8 cellular contexts compared by ENCODE assay signal in the genomic region with DNA sequence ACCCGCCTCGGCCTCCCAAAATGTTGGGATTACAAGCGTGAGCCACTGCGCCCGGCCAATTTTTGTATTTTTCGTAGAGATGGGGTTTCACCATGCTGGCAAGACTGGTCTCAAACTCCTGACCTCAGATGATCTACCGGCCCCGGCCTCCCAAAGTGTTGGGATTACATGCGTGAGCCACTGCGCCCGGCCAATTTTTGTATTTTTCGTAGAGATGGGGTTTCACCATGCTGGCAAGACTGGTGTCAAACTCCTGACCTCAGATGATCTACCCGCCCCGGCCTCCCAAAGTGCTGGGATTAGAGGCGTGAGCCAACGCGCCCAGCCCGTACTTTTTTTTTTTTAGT. TPM values are rescaled to one million over a fixed set of nuclear protein-coding genes. Genes with fewer than 3 reads are reported as not detected.
DNase-seq lines count a peak whose midpoint lies in the region; ATAC-seq and TF ChIP-seq lines count a peak whose summit lies in the region.
"Not testable (repeated sequence)": the region's sequence is repeated elsewhere in the genome, so short reads cannot be mapped to it uniquely, and the experiment has no call there.

No MANE protein-coding gene starts in this region.

- not testable (repeated sequence) for H2BK12ac ChIP-seq in neuronal stem cell (ENCODE audit: low read length)

- H3K27ac Mint-ChIP-seq in CD4-positive, alpha-beta T cell, result peak overlapping the region; percentile 99
- H3K27ac Mint-ChIP-seq in T-helper 1 cell treated with Interleukin-12 subunit alpha and Interleukin-12 subunit beta and Interleukin-4 antibody, amounts not matched to agents 30 μg/mL and 1 μg/mL, for 36 hours, result peak overlapping the region; percentile 98
- peak overlapping the region; percentile 98 for H3K27ac Mint-ChIP-seq in activated naive CD4-positive, alpha-beta T cell treated with anti-CD3 and anti-CD28 coated beads for 36 hours

- H3K4ac ChIP-seq in neuronal stem cell (ENCODE audit: low read length), result not testable (repeated sequence)

- not testable (repeated sequence) for H3K14ac ChIP-seq in neuronal stem cell (ENCODE audit: low read length)

- DNase-seq in CD4-positive, alpha-beta T cell; Jurkat, Clone E6-1 (ENCODE audit: low read depth, low spot score); activated naive CD4-positive, alpha-beta T cell treated with anti-CD3 and anti-CD28 coated beads for 36 hours; neuronal stem cell (ENCODE audit: low spot score); transverse colon: not testable (repeated sequence)
- peak in 2 of 10 donors; percentile 23 to 34 for DNase-seq in dorsolateral prefrontal cortex

- not testable (repeated sequence) for H3K27me3 Mint-ChIP-seq in CD4-positive, alpha-beta T cell; T-helper 1 cell treated with Interleukin-12 subunit alpha and Interleukin-12 subunit beta and Interleukin-4 antibody, amounts not matched to agents 30 μg/mL and 1 μg/mL, for 36 hours (ENCODE audit: low read depth); activated naive CD4-positive, alpha-beta T cell treated with anti-CD3 and anti-CD28 coated beads for 36 hours (ENCODE audit: low read depth)

- H3K4me1 Mint-ChIP-seq in CD4-positive, alpha-beta T cell (ENCODE audit: low read depth), result peaks cover 25% of the 10 kb centered on the region
- peaks cover 23% of the 10 kb centered on the region for H3K4me1 Mint-ChIP-seq in T-helper 1 cell treated with Interleukin-12 subunit alpha and Interleukin-12 subunit beta and Interleukin-4 antibody, amounts not matched to agents 30 μg/mL and 1 μg/mL, for 36 hours (ENCODE audit: low read depth)
- peaks cover 27% of the 10 kb centered on the region for H3K4me1 Mint-ChIP-seq in activated naive CD4-positive, alpha-beta T cell treated with anti-CD3 and anti-CD28 coated beads for 36 hours (ENCODE audit: low read depth)

- H3K23ac ChIP-seq in neuronal stem cell (ENCODE audit: low read depth, low read length, poor library complexity), result not testable (repeated sequence)

- not testable (repeated sequence) for H3K27ac ChIP-seq in CD4-positive, alpha-beta T cell (ENCODE audit: low read depth, low read length)
- peak overlapping the region in 9 of 59 donors; percentile 18 to 99 (median 96) for H3K27ac ChIP-seq in dorsolateral prefrontal cortex
- H3K27ac ChIP-seq in layer of hippocampus (ENCODE audit: low read depth, low read length), result peak overlapping the region; percentile 97
- peak overlapping the region; percentile 26 for H3K27ac ChIP-seq in neuronal stem cell (replicated peaks; ENCODE audit: low read length)
- H3K27ac ChIP-seq in transverse colon, result peak overlapping the region in 3 of 4 donors; percentile 26 to 94 (median 94)

- peak overlapping the region; percentile 97 for H3K4me3 ChIP-seq in Jurkat, Clone E6-1 (ENCODE audit: low read length)
- H3K4me3 ChIP-seq in dorsolateral prefrontal cortex (peak overlapping the region in 53 of 59 donors; percentile 6 to 100 (median 91)), transverse colon (peak overlapping the region in 1 of 4 donors; percentile 86)
- not testable (repeated sequence) for H3K4me3 ChIP-seq in neuronal stem cell (ENCODE audit: low read length in 2 of 2)

- not testable (repeated sequence) for H4K8ac ChIP-seq in neuronal stem cell (ENCODE audit: low read depth, low read length)

- not testable (repeated sequence) for H3K9me3 ChIP-seq in CD4-positive, alpha-beta T cell (ENCODE audit: control insufficient read depth, low read length); neuronal stem cell (replicated peaks in 1 of 2; ENCODE audit: control insufficient read depth in 2 of 2, insufficient read depth in 1 of 2, low read depth in 1 of 2, low read length in 2 of 2); transverse colon

- H4K91ac ChIP-seq in neuronal stem cell (ENCODE audit: low read depth, low read length, poor library complexity), result not testable (repeated sequence)

- peaks cover 5 to 14% of the 10 kb centered on the region in 2 donors for H3K36me3 ChIP-seq in neuronal stem cell (replicated peaks in 1 of 2; ENCODE audit: control insufficient read depth in 2 of 2, insufficient read depth in 2 of 2, low read length in 2 of 2)
- not testable (repeated sequence) for H3K36me3 ChIP-seq in transverse colon

- not testable (repeated sequence) for H3K27me3 ChIP-seq in CD4-positive, alpha-beta T cell (ENCODE audit: control insufficient read depth, insufficient read depth, low read length); dorsolateral prefrontal cortex; layer of hippocampus (ENCODE audit: control insufficient read depth, insufficient read depth, low read length); neuronal stem cell (ENCODE audit: control insufficient read depth in 3 of 3, insufficient read depth in 3 of 3, low read depth in 1 of 3, low read length in 3 of 3); transverse colon

- WGBS in neuronal stem cell (ENCODE audit: extremely low coverage in 2 of 2, insufficient read length in 2 of 2, insufficient replicate concordance in 1 of 2), 2 donors, result no CpG with 5 or more reads among the region's 18 CpGs
- 0 to 67% methylated on average over 1 to 18 of the region's 18 CpGs for WGBS in transverse colon (ENCODE audit: low coverage in 1 of 2), 2 donors

- not testable (repeated sequence) for TF ChIP-seq CTCF in CD4-positive, alpha-beta T cell (IDR thresholded peaks at IDR 0.05); dorsolateral prefrontal cortex (IDR thresholded peaks at IDR 0.05 in 54 of 56, conservative IDR thresholded peaks at IDR 0.05 in 2 of 56; ENCODE audit: low read depth in 1 of 56, partially characterized antibody in 56 of 56); transverse colon (IDR thresholded peaks at IDR 0.05)

- POLR2A ChIA-PET in CD4-positive, alpha-beta T cell (lab: Charles Lee), result interaction anchor here (1.2 kb wide), 2 partner anchors 12 to 26 kb away, joined by 10 to 15 read pairs; partner anchors contain the start of gene OTUB1

- H2AK5ac ChIP-seq in neuronal stem cell (ENCODE audit: low read depth, low read length), result not testable (repeated sequence)

- H3K4me1 ChIP-seq in neuronal stem cell (ENCODE audit: control insufficient read depth in 2 of 2, insufficient read depth in 1 of 2, low read depth in 1 of 2, low read length in 2 of 2) (peaks cover 14 to 23% of the 10 kb centered on the region in 2 donors), transverse colon (peaks cover 15 to 26% (median 20%) of the 10 kb centered on the region in 4 donors)

- not testable (repeated sequence) for H3K4me2 ChIP-seq in neuronal stem cell (ENCODE audit: insufficient read depth, low read length, poor library complexity, severe bottlenecking)

- peaks cover 15% of the 10 kb centered on the region for H3K36me3 Mint-ChIP-seq in CD4-positive, alpha-beta T cell (ENCODE audit: low read depth)
- peaks cover 16% of the 10 kb centered on the region for H3K36me3 Mint-ChIP-seq in T-helper 1 cell treated with Interleukin-12 subunit alpha and Interleukin-12 subunit beta and Interleukin-4 antibody, amounts not matched to agents 30 μg/mL and 1 μg/mL, for 36 hours (ENCODE audit: low read depth)
- peaks cover 20% of the 10 kb centered on the region for H3K36me3 Mint-ChIP-seq in activated naive CD4-positive, alpha-beta T cell treated with anti-CD3 and anti-CD28 coated beads for 36 hours (ENCODE audit: low read depth)

- TF ChIP-seq POLR2A in transverse colon (IDR thresholded peaks at IDR 0.05), result not testable (repeated sequence)

- not testable (repeated sequence) for H3K79me1 ChIP-seq in neuronal stem cell (ENCODE audit: low read depth, low read length)

- H3K18ac ChIP-seq in neuronal stem cell (ENCODE audit: low read length), result not testable (repeated sequence)

- CTCF ChIA-PET in CD4-positive, alpha-beta T cell (lab: Charles Lee), result interaction anchor here (1.4 kb wide), 1 partner anchor 136 kb away, joined by 4 read pairs; no protein-coding TSS in a partner anchor
- CTCF ChIA-PET in activated naive CD4-positive, alpha-beta T cell treated with anti-CD3 and anti-CD28 coated beads for 36 hours (lab: Charles Lee), result interaction anchor here (0.6 to 2.3 kb wide), 3 partner anchors 28 to 211 kb away, joined by 3 to 9 read pairs (median 3); no protein-coding TSS in a partner anchor

- H2BK5ac ChIP-seq in neuronal stem cell (ENCODE audit: low read length), result not testable (repeated sequence)

- peak overlapping the region; percentile 100 for H3K4me3 Mint-ChIP-seq in CD4-positive, alpha-beta T cell
- H3K4me3 Mint-ChIP-seq in T-helper 1 cell treated with Interleukin-12 subunit alpha and Interleukin-12 subunit beta and Interleukin-4 antibody, amounts not matched to agents 30 μg/mL and 1 μg/mL, for 36 hours, result peak overlapping the region; percentile 97
- peak overlapping the region; percentile 95 for H3K4me3 Mint-ChIP-seq in activated naive CD4-positive, alpha-beta T cell treated with anti-CD3 and anti-CD28 coated beads for 36 hours

- intact Hi-C loops in CD4-positive, alpha-beta T cell (cut with DNase I, micrococcal nuclease), result loop anchor here (1.0 to 10.0 kb wide), 3 partner anchors 12 to 139 kb away; partner anchors contain the start of genes OTUB1 (in 2 of the 2), MARK2 (in 1 of the 2) and NAA40 (in 1 of the 2)
- intact Hi-C loops in activated naive CD4-positive, alpha-beta T cell treated with anti-CD3 and anti-CD28 coated beads for 36 hours (cut with micrococcal nuclease), result loop anchor here (1.0 kb wide), 7 partner anchors 12 to 443 kb away; partner anchors contain the start of genes ESRRA and OTUB1
- intact Hi-C loops in dorsolateral prefrontal cortex (cut with DNase I); transverse colon (cut with DNase I; ENCODE audit: low total_unique reads): not testable (repeated sequence)

- H2BK15ac ChIP-seq in neuronal stem cell (ENCODE audit: low read length), result not testable (repeated sequence)

- in situ Hi-C loops in transverse colon (cut with MboI; ENCODE audit: low pct_ligation_motif_present in 1 of 4, low pct_unique_long_range_greater_than_20kb in 1 of 4, low sequenced_read_pairs in 3 of 4), result not testable (repeated sequence)

- not testable (repeated sequence) for TF ChIP-seq EP300 in transverse colon (IDR thresholded peaks at IDR 0.05; ENCODE audit: low read depth)

- H3K9ac ChIP-seq in neuronal stem cell (ENCODE audit: low read depth, low read length, poor library complexity), result not testable (repeated sequence)

- H2AFZ ChIP-seq in neuronal stem cell (ENCODE audit: low read length), result peak overlapping the region; percentile 75

- H3K9me3 Mint-ChIP-seq in CD4-positive, alpha-beta T cell; T-helper 1 cell treated with Interleukin-12 subunit alpha and Interleukin-12 subunit beta and Interleukin-4 antibody, amounts not matched to agents 30 μg/mL and 1 μg/mL, for 36 hours; activated naive CD4-positive, alpha-beta T cell treated with anti-CD3 and anti-CD28 coated beads for 36 hours: not testable (repeated sequence)

- not testable (repeated sequence) for ATAC-seq in CD4-positive, alpha-beta T cell (ENCODE audit: poor library complexity)

- H2BK120ac ChIP-seq in neuronal stem cell (ENCODE audit: low read depth, low read length), result not testable (repeated sequence)

RNA-seq across cellular contexts. Expression of gene COX8A, which starts 0.5 kb away (rescaled TPM):
- total RNA-seq in CD4-positive, alpha-beta T cell, result 100 to 1,000 TPM in 1 of 2 experiments, 10 to 100 TPM in 1; 89.1 to 105 TPM
- polyA plus RNA-seq in Jurkat, Clone E6-1 (2012; ENCODE audit: insufficient read depth, insufficient read length), result 586 TPM
- total RNA-seq in activated naive CD4-positive, alpha-beta T cell treated with anti-CD3 and anti-CD28 coated beads for 36 hours, result 100 to 1,000 TPM; 669 to 675 TPM
- total RNA-seq in dorsolateral prefrontal cortex (100 to 1,000 TPM; 169 to 367 (median 264) TPM), transverse colon (1,000 to 10,000 TPM in 2 of 4 donors, 100 to 1,000 TPM in 2; 471 to 1,475 (median 1,057) TPM)
- 465 TPM for polyA plus RNA-seq in neuronal stem cell (2013, experiment 1 of 2)
- polyA plus RNA-seq in neuronal stem cell (2013, experiment 2 of 2), result 460 TPM

RNA-seq across cellular contexts. Expression of gene OTUB1, which starts 12.4 kb away (rescaled TPM):
- 10 to 100 TPM; 57.5 to 60.0 TPM for total RNA-seq in CD4-positive, alpha-beta T cell
- polyA plus RNA-seq in Jurkat, Clone E6-1 (2012; ENCODE audit: insufficient read depth, insufficient read length), result 84.1 TPM
- total RNA-seq in activated naive CD4-positive, alpha-beta T cell treated with anti-CD3 and anti-CD28 coated beads for 36 hours, result 10 to 100 TPM; 61.9 to 63.0 TPM
- total RNA-seq in dorsolateral prefrontal cortex (100 to 1,000 TPM in 104 of 120 experiments, 10 to 100 TPM in 16; 68.7 to 167 (median 128) TPM), transverse colon (100 to 1,000 TPM in 1 of 4 donors, 10 to 100 TPM in 3; 52.7 to 114 (median 79.4) TPM)
- polyA plus RNA-seq in neuronal stem cell (2013, experiment 1 of 2), result 92.2 TPM
- polyA plus RNA-seq in neuronal stem cell (2013, experiment 2 of 2), result 90.4 TPM

RNA-seq across cellular contexts. Expression of gene NAA40, which starts 35.1 kb away (rescaled TPM):
- 10 to 100 TPM; 11.8 to 14.0 TPM for total RNA-seq in CD4-positive, alpha-beta T cell
- 42.1 TPM for polyA plus RNA-seq in Jurkat, Clone E6-1 (2012; ENCODE audit: insufficient read depth, insufficient read length)
- total RNA-seq in activated naive CD4-positive, alpha-beta T cell treated with anti-CD3 and anti-CD28 coated beads for 36 hours, result 10 to 100 TPM; 10.3 to 13.2 TPM
- total RNA-seq in dorsolateral prefrontal cortex, result 10 to 100 TPM; 18.7 to 46.0 (median 26.4) TPM
- polyA plus RNA-seq in neuronal stem cell (2013, experiment 1 of 2), result 15.2 TPM
- 15.8 TPM for polyA plus RNA-seq in neuronal stem cell (2013, experiment 2 of 2)
- 10 to 100 TPM; 25.8 to 36.6 (median 34.3) TPM for total RNA-seq in transverse colon

RNA-seq across cellular contexts. Expression of gene RCOR2, which starts 56.9 kb away (rescaled TPM):
- not detected for total RNA-seq in CD4-positive, alpha-beta T cell
- 9.3 TPM for polyA plus RNA-seq in Jurkat, Clone E6-1 (2012; ENCODE audit: insufficient read depth, insufficient read length)
- total RNA-seq in activated naive CD4-positive, alpha-beta T cell treated with anti-CD3 and anti-CD28 coated beads for 36 hours, result under 1 TPM; 0.17 to 0.19 TPM
- total RNA-seq in dorsolateral prefrontal cortex (10 to 100 TPM in 73 of 120 experiments, 1 to 10 TPM in 47; 4.7 to 20.2 (median 10.9) TPM), transverse colon (under 1 TPM in 2 of 4 donors, not detected in 2; 0.64 to 0.82 TPM)
- 74.6 TPM for polyA plus RNA-seq in neuronal stem cell (2013, experiment 1 of 2)
- 74.3 TPM for polyA plus RNA-seq in neuronal stem cell (2013, experiment 2 of 2)
